Comparison of ENCODE assay signal across 8 cellular contexts in the genomic region with DNA sequence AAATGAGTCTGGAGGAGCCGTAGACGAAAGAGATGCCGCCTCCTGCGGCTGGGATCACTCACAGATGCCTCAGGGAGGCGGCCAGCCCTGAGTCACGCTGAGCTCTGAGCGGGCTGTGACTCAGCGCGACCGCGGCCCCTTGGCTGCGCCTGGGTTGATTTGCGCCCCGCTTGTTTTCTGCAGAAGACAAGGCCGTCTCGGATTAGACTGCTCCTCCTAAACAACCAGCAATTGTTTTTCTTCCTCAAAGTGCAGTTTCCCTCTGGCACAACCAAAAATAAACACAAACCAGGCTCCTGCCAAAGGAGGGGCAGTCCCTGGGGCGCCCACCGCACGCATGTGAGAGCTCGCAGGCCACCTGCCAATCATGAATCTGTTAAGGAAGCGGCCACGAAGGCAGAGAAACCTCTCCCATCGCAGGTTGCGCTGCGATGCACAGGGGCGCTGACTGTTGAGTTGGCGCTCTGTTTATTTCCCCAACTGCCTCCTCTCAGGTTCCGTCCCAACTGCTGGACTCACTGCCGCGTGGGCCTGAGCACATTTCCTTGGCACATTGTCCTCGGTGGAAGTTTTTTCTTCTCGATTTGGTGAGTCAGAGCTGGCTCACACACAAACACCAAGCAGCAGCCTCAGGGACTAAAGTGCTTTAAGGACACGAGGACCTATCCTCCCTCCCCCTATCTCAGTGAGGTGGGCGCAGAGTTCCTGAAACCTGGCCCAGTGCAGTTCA.
DNase-seq lines count a peak whose midpoint lies in the region; ATAC-seq lines count a peak whose summit lies in the region.

No MANE protein-coding gene starts in this region.

- no peaks in the 10 kb centered on the region for H3K9me2 ChIP-seq in Karpas-422 (replicated peaks; ENCODE audit: insufficient read depth, low read length)

- H3K27ac ChIP-seq in Karpas-422 (ENCODE audit: low read length), result no peak overlapping the region

- peak overlapping the region; percentile 51; the same call in 1 of the 2 replicates for H3K4me3 ChIP-seq in Karpas-422 (ENCODE audit: low read length)

- peak overlapping the region; percentile 24; the same call in 1 of the 2 replicates for H3K9ac ChIP-seq in Karpas-422 (ENCODE audit: low read length)

- no peaks in the 10 kb centered on the region for H3K36me3 ChIP-seq in Karpas-422 (ENCODE audit: insufficient read depth, low read length)

- peak; percentile 94 for DNase-seq in Daoy (ENCODE audit: low read depth)
- DNase-seq in Karpas-422, result peak; percentile 52
- DNase-seq in activated CD4-positive, alpha-beta T cell treated with anti-CD3 and anti-CD28 coated beads, Interleukin-2, amount 50 U/mL, for 4 hours, result peak; percentile 60
- peak; percentile 90 for DNase-seq in dermis blood vessel endothelial cell
- DNase-seq in medulla oblongata (ENCODE audit: extremely low spot score), result peak; percentile 41
- peak; percentile 38 for DNase-seq in stimulated activated CD8-positive, alpha-beta memory T cell treated with anti-CD3 and anti-CD28 coated beads, Interleukin-15, amount 100 ng/mL, for 1 hour (ENCODE audit: low read depth)
- DNase-seq in NCI-H128 (lab: John Stamatoyannopoulos, UW; ENCODE audit: unreplicated experiment), result no peak

- ATAC-seq in GM21825 (IDR thresholded peaks at IDR 0.05; ENCODE audit: unreplicated experiment), result peak; percentile 90

- peak overlapping the region; percentile 55 for H3K4me2 ChIP-seq in Karpas-422 (ENCODE audit: low read depth, low read length, poor library complexity, severe bottlenecking)

- H3K4me1 ChIP-seq in Karpas-422 (ENCODE audit: low read length), result peaks cover 12% of the 10 kb centered on the region

- peak overlapping the region; percentile 96 for H2AFZ ChIP-seq in Karpas-422 (ENCODE audit: low read length)

- no peaks in the 10 kb centered on the region for H4K20me1 ChIP-seq in Karpas-422 (ENCODE audit: insufficient read depth, low read depth, low read length)

- H3K79me2 ChIP-seq in Karpas-422 (ENCODE audit: low read length), result no peaks in the 10 kb centered on the region

- H3K27me3 ChIP-seq in Karpas-422 (ENCODE audit: low read length), result peaks cover 2% of the 10 kb centered on the region; the same call in 1 of the 2 replicates

- no peaks in the 10 kb centered on the region for H3K9me3 ChIP-seq in Karpas-422 (ENCODE audit: low read length)
